18 cellular contexts compared by ENCODE assay signal in genomic region chr1:10737651-10738050, GRCh38. TPM values are rescaled to one million over a fixed set of nuclear protein-coding genes. Genes with fewer than 3 reads are reported as not detected.
DNase-seq lines count a peak whose midpoint lies in the region; ATAC-seq and TF ChIP-seq lines count a peak whose summit lies in the region.
"Had no signal": no experiment of that assay in that cellular context is flagged by ENCODE, and none has a peak within 500 bp of the region (broad histone marks: within the 10 kb centered on the region; RNA-seq: fewer than 3 reads in every experiment).

No MANE protein-coding gene starts in this region.

- no peak for TF ChIP-seq CTCF in mammary epithelial cell (conservative IDR thresholded peaks at IDR 0.05 in 1 of 2, IDR thresholded peaks at IDR 0.05 in 1 of 2; ENCODE audit: extremely low read depth in 1 of 2, insufficient read depth in 1 of 2, low read depth in 1 of 2, low read length in 2 of 2)

- H3K4me2 ChIP-seq in mammary epithelial cell (ENCODE audit: insufficient read depth, low read depth, low read length) = no peak overlapping the region

- no peak overlapping the region for H3K4me3 ChIP-seq in mammary epithelial cell (replicated peaks in 1 of 3; ENCODE audit: insufficient read depth in 1 of 3, low read depth in 2 of 3, low read length in 3 of 3)
- peak overlapping the region; percentile 2 for H3K4me3 ChIP-seq in mucosa of stomach (ENCODE audit: low read length)
- H3K4me3 ChIP-seq in stomach smooth muscle (ENCODE audit: low read length in 2 of 2) = peak overlapping the region in 1 of 2 donors; percentile 35
- H3K4me3 ChIP-seq: thoracic aorta had no signal

- DNase-seq in mammary epithelial cell (no peak), Right ventricle myocardium superior (no peak), anterior cingulate cortex (lab: John Stamatoyannopoulos, UW) (no peak), KBM-7 (no peak), HEK293T (ENCODE audit: extremely low spot score) (no peak)
- DNase-seq: activated CD8-positive, alpha-beta T cell treated with anti-CD3 and anti-CD28 coated beads for 36 hours; activated naive CD4-positive, alpha-beta T cell; activated T-cell treated with anti-CD3 and anti-CD28 coated beads, Interleukin-2, amount 50 U/mL, for 1 hour; AML-193; amniotic stem cell; effector CD8-positive, alpha-beta T cell; Kasumi-1; NCI-H2107; nephron progenitor cell; T-helper 17 cell had no signal

- in situ Hi-C loops in mammary epithelial cell (cut with MboI; ENCODE audit: low sequenced_read_pairs in 2 of 2) = no loop called here
- in situ Hi-C loops in KBM-7 (cut with MboI; ENCODE audit: low pct_unique_long_range_greater_than_20kb, low sequenced_read_pairs) = no loop called here

- H3K4me1 ChIP-seq in mammary epithelial cell (ENCODE audit: insufficient read depth, low read length) = peaks cover 22% of the 10 kb centered on the region
- peaks cover 75% of the 10 kb centered on the region for H3K4me1 ChIP-seq in mucosa of stomach (ENCODE audit: control insufficient read depth, insufficient read depth, low read length)
- peaks cover 39% of the 10 kb centered on the region for H3K4me1 ChIP-seq in stomach smooth muscle (ENCODE audit: control insufficient read depth, insufficient read depth, low read length)

- intact Hi-C loops in mammary epithelial cell (cut with micrococcal nuclease) = no loop called here
- intact Hi-C loops in Right ventricle myocardium superior (cut with DNase I) = no loop called here

- H3K9me3 ChIP-seq in mammary epithelial cell (replicated peaks; ENCODE audit: insufficient read depth, low read length) = no peaks in the 10 kb centered on the region
- H3K9me3 ChIP-seq in mucosa of stomach (ENCODE audit: control insufficient read depth, low read length) = no peaks in the 10 kb centered on the region
- no peaks in the 10 kb centered on the region for H3K9me3 ChIP-seq in stomach smooth muscle (ENCODE audit: control insufficient read depth in 2 of 2, low read length in 2 of 2)
- H3K9me3 ChIP-seq: thoracic aorta had no signal

- POLR2A ChIA-PET in HEK293T (lab: Yijun Ruan, JAX) = no interaction called here

- H3K27ac ChIP-seq in mammary epithelial cell (ENCODE audit: insufficient read depth, low read depth, low read length) = no peak overlapping the region
- peak overlapping the region; percentile 58 for H3K27ac ChIP-seq in stomach smooth muscle (ENCODE audit: low read length)
- H3K27ac ChIP-seq: thoracic aorta had no signal

- CTCF ChIA-PET in mammary epithelial cell (lab: Charles Lee; ENCODE audit: low non-redundant PET) (interaction anchor here (0.5 kb wide), 1 partner anchor 99 kb away, joined by 6 read pairs; no protein-coding TSS in a partner anchor), HEK293T (lab: Yijun Ruan, JAX) (no interaction called here)

- H3K27me3 ChIP-seq in mammary epithelial cell (ENCODE audit: insufficient read depth, low read length) = no peaks in the 10 kb centered on the region
- no peaks in the 10 kb centered on the region for H3K27me3 ChIP-seq in mucosa of stomach (ENCODE audit: control insufficient read depth, insufficient read depth, low read length)
- no peaks in the 10 kb centered on the region for H3K27me3 ChIP-seq in stomach smooth muscle (ENCODE audit: control insufficient read depth in 1 of 2, insufficient read depth in 2 of 2, low read length in 2 of 2)

- H3K79me2 ChIP-seq in mammary epithelial cell (ENCODE audit: insufficient read depth, low read length) = no peaks in the 10 kb centered on the region

- H3K9ac ChIP-seq in mammary epithelial cell (ENCODE audit: insufficient read depth, low read length) = no peak overlapping the region
- H3K9ac ChIP-seq in mucosa of stomach (ENCODE audit: low read length) = peak overlapping the region; percentile 40
- H3K9ac ChIP-seq in stomach smooth muscle (ENCODE audit: low read length in 2 of 2) = peak overlapping the region in 1 of 2 donors; percentile 29

- no TSS peak for BruUV-seq in mammary epithelial cell (replicated peaks; lab: Mats Ljungman, UMichigan)

- dilution Hi-C loops in mammary epithelial cell (cut with HindIII; ENCODE audit: low sequenced_read_pairs) = no loop called here

- H3K36me3 ChIP-seq in mammary epithelial cell (ENCODE audit: insufficient read depth, low read length) (no peaks in the 10 kb centered on the region), mucosa of stomach (ENCODE audit: control insufficient read depth, insufficient read depth, low read length) (no peaks in the 10 kb centered on the region), stomach smooth muscle (ENCODE audit: control insufficient read depth in 2 of 2, insufficient read depth in 2 of 2, low read length in 2 of 2) (no peaks in the 10 kb centered on the region)
- H3K36me3 ChIP-seq: thoracic aorta had no signal

- peak overlapping the region; percentile 40 for H2AFZ ChIP-seq in mammary epithelial cell (ENCODE audit: low read depth, low read length)

- ATAC-seq in Right ventricle myocardium superior (ENCODE audit: poor library complexity) = peak; percentile 2
- ATAC-seq: activated CD8-positive, alpha-beta T cell treated with anti-CD3 and anti-CD28 coated beads for 36 hours; T-helper 17 cell had no signal

- H4K20me1 ChIP-seq in mammary epithelial cell (ENCODE audit: insufficient read depth, low read length) = no peaks in the 10 kb centered on the region

- WGBS in mammary epithelial cell (ENCODE audit: low coverage, missing lambda C conversion rate) = 35% methylated on average over 4 of the region's 12 CpGs

TF ChIP-seq in HEK293T, 16 proteins besides CTCF, POLR2A, EP300 and RAD21:
- TF ChIP-seq CTBP1 (IDR thresholded peaks at IDR 0.05; ENCODE audit: borderline replicate concordance) (no peak), ARNT (IDR thresholded peaks at IDR 0.05) (no peak), ZNF384 (IDR thresholded peaks at IDR 0.05) (no peak), SP1 (IDR thresholded peaks at IDR 0.05) (no peak), FOXK2 (IDR thresholded peaks at IDR 0.05) (no peak), HDGF (IDR thresholded peaks at IDR 0.05; ENCODE audit: borderline replicate concordance) (no peak), ELF4 (IDR thresholded peaks at IDR 0.05) (no peak), TARDBP (IDR thresholded peaks at IDR 0.05) (no peak), FOXA1 (IDR thresholded peaks at IDR 0.05) (no peak), SUZ12 (IDR thresholded peaks at IDR 0.05) (no peak), L3MBTL2 (conservative IDR thresholded peaks at IDR 0.05) (no peak), FOXM1 (IDR thresholded peaks at IDR 0.05; ENCODE audit: borderline replicate concordance) (no peak), BHLHE40 (IDR thresholded peaks at IDR 0.05; ENCODE audit: borderline replicate concordance) (no peak), NFRKB (IDR thresholded peaks at IDR 0.05) (no peak), LEF1 (IDR thresholded peaks at IDR 0.05; ENCODE audit: borderline replicate concordance) (no peak)
- TF ChIP-seq, protein P1, sequence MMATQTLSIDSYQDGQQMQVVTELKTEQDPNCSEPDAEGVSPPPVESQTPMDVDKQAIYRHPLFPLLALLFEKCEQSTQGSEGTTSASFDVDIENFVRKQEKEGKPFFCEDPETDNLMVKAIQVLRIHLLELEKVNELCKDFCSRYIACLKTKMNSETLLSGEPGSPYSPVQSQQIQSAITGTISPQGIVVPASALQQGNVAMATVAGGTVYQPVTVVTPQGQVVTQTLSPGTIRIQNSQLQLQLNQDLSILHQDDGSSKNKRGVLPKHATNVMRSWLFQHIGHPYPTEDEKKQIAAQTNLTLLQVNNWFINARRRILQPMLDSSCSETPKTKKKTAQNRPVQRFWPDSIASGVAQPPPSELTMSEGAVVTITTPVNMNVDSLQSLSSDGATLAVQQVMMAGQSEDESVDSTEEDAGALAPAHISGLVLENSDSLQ (IDR thresholded peaks at IDR 0.05) = no peak

RNA-seq across cellular contexts. Expression of gene CASZ1, which starts 58.8 kb away (rescaled TPM):
- total RNA-seq in mammary epithelial cell = 10 to 100 TPM; 13.0 to 14.1 TPM
- 4.3 TPM for polyA plus RNA-seq in mammary epithelial cell
- polyA minus RNA-seq in mammary epithelial cell = 4.5 TPM
- total RNA-seq in Right ventricle myocardium superior = 50.3 TPM
